In genomic region chr18:35055726-35056125, GRCh38 we compare ENCODE assay signal across 20 cellular contexts.
"Had no signal": no experiment of that assay in that cellular context is flagged by ENCODE, and none has a peak within 500 bp of the region (broad histone marks: within the 10 kb centered on the region; RNA-seq: fewer than 3 reads in every experiment).

No MANE protein-coding gene starts in this region.

- H3K4me1 ChIP-seq: uterus had no signal

- H3K27me3 ChIP-seq: right atrium auricular region, right lobe of liver, tibial nerve, uterus had no signal

- H3K27ac ChIP-seq: parathyroid adenoma, right atrium auricular region, right lobe of liver, tibial nerve, uterus had no signal

- H3K4me2 ChIP-seq: smooth muscle cell had no signal

- H2AFZ ChIP-seq: parathyroid adenoma had no signal

- DNase-seq: hypothalamus; immature natural killer cell; islet precursor cell; left ventricle myocardium inferior; naive thymus-derived CD8-positive, alpha-beta T cell; nucleus accumbens; right lobe of liver; stimulated activated CD4-positive, alpha-beta T cell treated with anti-CD3 and anti-CD28 coated beads, Interleukin-1b, Interleukin-23, amount 100 ng/mL, for 48 hours; stimulated activated CD4-positive, alpha-beta T cell treated with anti-CD3 and anti-CD28 coated beads, Interleukin-2, amount 100 ng/mL, for 48 hours; stimulated activated CD4-positive, alpha-beta T cell treated with anti-CD3 and anti-CD28 coated beads, Interleukin-4, amount 100 ng/mL, for 4 hours; stimulated activated CD8-positive, alpha-beta memory T cell treated with anti-CD3 and anti-CD28 coated beads, Interleukin-4, amount 100 ng/mL, for 48 hours; stimulated activated naive CD4-positive, alpha-beta T cell treated with Interleukin-2 at 50 U/mL for 16 hours; stimulated activated naive CD8-positive, alpha-beta T cell treated with anti-CD3 and anti-CD28 coated beads, Interleukin-15, amount 100 ng/mL, for 72 hours; substantia nigra; uterus had no signal

- ATAC-seq: naive thymus-derived CD8-positive, alpha-beta T cell; right lobe of liver; stimulated activated memory B cell treated with anti-CD40 and anti-IgM and Interleukin-4, amounts not matched to agents 10 μg/mL and 1 μg/mL and 100 μg/mL, for 72 hours; stimulated activated naive CD8-positive, alpha-beta T cell treated with anti-CD3 and anti-CD28 coated beads, Interleukin-15, amount 100 ng/mL, for 72 hours had no signal

- H3K9me3 ChIP-seq: left ventricle myocardium inferior, right atrium auricular region, right lobe of liver, tibial nerve, uterus had no signal

- H3K4me3 ChIP-seq: left ventricle myocardium inferior, right atrium auricular region, right lobe of liver, smooth muscle cell, tibial nerve, uterus had no signal

- H3K9ac ChIP-seq: parathyroid adenoma had no signal

- H3K36me3 ChIP-seq: left ventricle myocardium inferior, right atrium auricular region, right lobe of liver, tibial nerve, uterus had no signal
